In the genomic region with DNA sequence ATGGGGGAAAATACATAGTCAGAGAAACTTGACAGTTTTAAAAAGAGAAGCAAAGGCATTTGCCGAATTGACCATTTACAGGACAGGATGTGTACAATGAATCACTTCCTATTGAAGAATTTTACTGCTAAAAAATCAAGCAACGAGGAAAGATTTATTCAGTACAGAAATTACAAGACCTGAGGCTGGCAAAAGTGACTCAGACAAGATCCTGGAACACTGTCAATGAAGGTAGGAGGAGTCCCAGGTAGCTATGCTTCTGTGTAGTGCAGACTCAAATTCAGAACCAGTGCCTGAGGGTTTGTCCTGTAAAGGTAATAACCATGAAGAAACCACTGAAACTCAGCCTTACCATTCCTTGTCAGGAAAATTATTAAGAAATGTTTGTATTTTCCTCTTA, we compare ENCODE assay signal across 24 cellular contexts.
DNase-seq lines count a peak whose midpoint lies in the region; ATAC-seq and TF ChIP-seq lines count a peak whose summit lies in the region.
"Had no signal": no experiment of that assay in that cellular context is flagged by ENCODE, and none has a peak within 500 bp of the region (broad histone marks: within the 10 kb centered on the region; RNA-seq: fewer than 3 reads in every experiment).

No MANE protein-coding gene starts in this region.

- peaks cover 0 to 21% (median 4%) of the 10 kb centered on the region in 8 donors for H3K9me3 ChIP-seq in spleen
- H3K9me3 ChIP-seq: body of pancreas, gastrocnemius medialis, HAP-1 had no signal

- H3K4me3 Mint-ChIP-seq in activated T-cell treated with anti-CD3 and anti-CD28 coated beads, Interleukin-2, amount 50 U/mL, for 72 hours, result peak overlapping the region in 1 of 2 donors; percentile 5
- H3K4me3 Mint-ChIP-seq: activated naive CD8-positive, alpha-beta T cell; CD4-positive, alpha-beta memory T cell; nephron progenitor cell had no signal

- no peak for TF ChIP-seq CTCF in choroid plexus epithelial cell (conservative IDR thresholded peaks at IDR 0.05; ENCODE audit: low read depth, low read length)
- TF ChIP-seq CTCF in spleen (IDR thresholded peaks at IDR 0.05 in 8 of 11, conservative IDR thresholded peaks at IDR 0.05 in 3 of 11), result no peak

- no peaks in the 10 kb centered on the region for H3K27me3 ChIP-seq in spleen (replicated peaks in 1 of 7)
- H3K27me3 ChIP-seq: body of pancreas, gastrocnemius medialis had no signal

- H3K36me3 ChIP-seq in spleen, result no peaks in the 10 kb centered on the region
- H3K36me3 ChIP-seq: gastrocnemius medialis, HAP-1 had no signal

- H3K4me3 ChIP-seq in choroid plexus epithelial cell (ENCODE audit: low read depth, low read length), result no peak overlapping the region
- H3K4me3 ChIP-seq in spleen, result no peak overlapping the region
- H3K4me3 ChIP-seq: body of pancreas, gastrocnemius medialis, HAP-1, SK-N-MC, skin epidermis had no signal

- H3K9me3 Mint-ChIP-seq in activated T-cell treated with anti-CD3 and anti-CD28 coated beads, Interleukin-2, amount 50 U/mL, for 72 hours, result peaks cover 5 to 8% of the 10 kb centered on the region in 2 donors
- H3K9me3 Mint-ChIP-seq: nephron progenitor cell had no signal

- intact Hi-C loops in spleen (cut with DNase I; ENCODE audit: low total_unique reads), result loop anchor here (10.0 kb wide), 1 partner anchor 516 kb away; no protein-coding TSS in a partner anchor

- no peak for TF ChIP-seq POLR2A in spleen (IDR thresholded peaks at IDR 0.05)

- H3K27ac ChIP-seq in spleen, result no peak overlapping the region
- H3K27ac ChIP-seq: body of pancreas, gastrocnemius medialis, SK-N-MC, skin epidermis had no signal

- H3K4me1 ChIP-seq in spleen, result no peaks in the 10 kb centered on the region
- H3K4me1 ChIP-seq: body of pancreas, gastrocnemius medialis, HAP-1 had no signal

- peaks cover 5 to 18% of the 10 kb centered on the region in 2 donors for H3K36me3 Mint-ChIP-seq in activated T-cell treated with anti-CD3 and anti-CD28 coated beads, Interleukin-2, amount 50 U/mL, for 72 hours (ENCODE audit: insufficient read depth in 2 of 2)

- H3K27me3 Mint-ChIP-seq in activated T-cell treated with anti-CD3 and anti-CD28 coated beads, Interleukin-2, amount 50 U/mL, for 72 hours (ENCODE audit: low read depth), result no peaks in the 10 kb centered on the region

- ATAC-seq in activated T-cell treated with anti-CD3 and anti-CD28 coated beads, Interleukin-2, amount 50 U/mL, for 72 hours (replicated peaks in 1 of 2), result peak; percentile 89 to 94
- ATAC-seq in HG02571 (IDR thresholded peaks at IDR 0.05; ENCODE audit: unreplicated experiment), result no peak
- ATAC-seq: body of pancreas, gastrocnemius medialis, left colon had no signal

- peak overlapping the region; percentile 76 for H3K27ac Mint-ChIP-seq in activated T-cell treated with anti-CD3 and anti-CD28 coated beads, Interleukin-2, amount 50 U/mL, for 72 hours
- H3K27ac Mint-ChIP-seq: activated naive CD8-positive, alpha-beta T cell; CD4-positive, alpha-beta memory T cell; nephron progenitor cell had no signal

- peaks cover 16% of the 10 kb centered on the region for H3K4me1 Mint-ChIP-seq in activated T-cell treated with anti-CD3 and anti-CD28 coated beads, Interleukin-2, amount 50 U/mL, for 72 hours (ENCODE audit: low read depth)
- H3K4me1 Mint-ChIP-seq: CD4-positive, alpha-beta memory T cell; nephron progenitor cell had no signal

- 21 to 36% (median 28%) methylated on average over 2 of the region's 2 CpGs for WGBS in spleen, 5 donors

- DNase-seq in activated T-cell treated with anti-CD3 and anti-CD28 coated beads, Interleukin-2, amount 50 U/mL, for 72 hours, result peak; percentile 25 to 28
- no peak for DNase-seq in activated T-cell treated with anti-CD3 and anti-CD28 coated beads for 4 hours
- DNase-seq in HT1080 (ENCODE audit: low read depth), result peak; percentile 84
- peak; percentile 29 for DNase-seq in choroid plexus epithelial cell (ENCODE audit: low read depth)
- peak; percentile 20 for DNase-seq in pulmonary artery endothelial cell (ENCODE audit: low read depth, low spot score)
- DNase-seq in H4 (ENCODE audit: low spot score), result no peak
- DNase-seq in spleen, result no peak
- DNase-seq: activated CD4-positive, CD25-positive, alpha-beta regulatory T cell treated with anti-CD3 and anti-CD28 coated beads, Interleukin-2, amount 50 U/mL, for 72 hours; body of pancreas; CD4-positive, alpha-beta memory T cell; cortex of kidney; DMS153; gastrocnemius medialis; IMR-90; left colon; midbrain; NCI-H1694; NCI-H345; nephron progenitor cell had no signal

Comparison
In these comparisons a context has a peak if more than half of its experiments do, and no peak if none do; other contexts are left out.
1. DNase-seq: peak in activated T-cell treated with anti-CD3 and anti-CD28 coated beads, Interleukin-2, amount 50 U/mL, for 72 hours (2 of 2), HT1080 (single experiment), choroid plexus epithelial cell (single experiment) and pulmonary artery endothelial cell (single experiment); none in activated T-cell treated with anti-CD3 and anti-CD28 coated beads for 4 hours (single experiment), H4 (single experiment) and spleen (single experiment).